Comparison of ENCODE assay signal across 23 cellular contexts in genomic region chr21:43329361-43330269, GRCh38.
DNase-seq lines count a peak whose midpoint lies in the region; FAIRE-seq and TF ChIP-seq lines count a peak whose summit lies in the region.
"Had no signal": no experiment of that assay in that cellular context is flagged by ENCODE, and none has a peak within 500 bp of the region (broad histone marks: within the 10 kb centered on the region; RNA-seq: fewer than 3 reads in every experiment).

No MANE protein-coding gene starts in this region.

- H3K27ac ChIP-seq in kidney (ENCODE audit: low read depth in 2 of 2, low read length in 2 of 2) = no peak overlapping the region
- H3K27ac ChIP-seq in neuronal stem cell (replicated peaks; ENCODE audit: low read length) = no peak overlapping the region
- no peak overlapping the region for H3K27ac ChIP-seq in hepatocyte
- H3K27ac ChIP-seq: GM23248, HL-60, KMS-11 had no signal

- TF ChIP-seq CTCF in Caco-2 (IDR thresholded peaks at IDR 0.05; ENCODE audit: insufficient read depth in 1 of 2, low read depth in 1 of 2, low read length in 1 of 2, severe bottlenecking in 1 of 2, unreplicated experiment in 1 of 2) (no peak), kidney (IDR thresholded peaks at IDR 0.05; ENCODE audit: borderline replicate concordance, extremely low read depth, insufficient read depth) (no peak), hepatocyte (IDR thresholded peaks at IDR 0.05; ENCODE audit: poor library complexity) (no peak)

- no peak overlapping the region for H3K4me3 Mint-ChIP-seq in Caco-2 (ENCODE audit: unreplicated experiment)
- H3K4me3 Mint-ChIP-seq: CD8-positive, alpha-beta T cell had no signal

- no peak overlapping the region for H2BK12ac ChIP-seq in neuronal stem cell (ENCODE audit: low read length)

- peaks cover 25% of the 10 kb centered on the region for H3K4me1 Mint-ChIP-seq in Caco-2 (ENCODE audit: low read depth, unreplicated experiment)

- intact Hi-C loops in Caco-2 (cut with micrococcal nuclease; ENCODE audit: unreplicated experiment) = no loop called here
- intact Hi-C loops in kidney (cut with DNase I) = no loop called here

- CTCF ChIA-PET in Caco-2 (lab: Charles Lee) = no interaction called here

- H3K9me3 Mint-ChIP-seq in Caco-2 (ENCODE audit: unreplicated experiment) = no peaks in the 10 kb centered on the region
- H3K9me3 Mint-ChIP-seq: CD8-positive, alpha-beta T cell had no signal

- WGBS in neuronal stem cell (ENCODE audit: extremely low coverage in 2 of 2, insufficient read length in 2 of 2, insufficient replicate concordance in 1 of 2), 2 donors = no CpG with 5 or more reads among the region's 30 CpGs
- WGBS in hepatocyte (ENCODE audit: low lambda C conversion rate, missing lambda C conversion rate) = 65% methylated on average over 28 of the region's 30 CpGs

- no TSS peak for BruUV-seq in Caco-2 (replicated peaks; lab: Mats Ljungman, UMichigan)

- H3K79me1 ChIP-seq in neuronal stem cell (ENCODE audit: low read depth, low read length) = no peaks in the 10 kb centered on the region

- no peak overlapping the region for H3K14ac ChIP-seq in neuronal stem cell (ENCODE audit: low read length)

- H3K36me3 ChIP-seq in Caco-2 (ENCODE audit: control insufficient read depth, insufficient read depth, low read length) (no peaks in the 10 kb centered on the region), kidney (ENCODE audit: control insufficient read depth in 1 of 2, insufficient read depth in 2 of 2, low read length in 2 of 2) (no peaks in the 10 kb centered on the region), neuronal stem cell (replicated peaks in 1 of 2; ENCODE audit: control insufficient read depth in 2 of 2, insufficient read depth in 2 of 2, low read length in 2 of 2) (no peaks in the 10 kb centered on the region), hepatocyte (replicated peaks; ENCODE audit: insufficient read depth, low read depth) (no peaks in the 10 kb centered on the region)
- H3K36me3 ChIP-seq: HAP-1 had no signal

- H3K4ac ChIP-seq in neuronal stem cell (ENCODE audit: low read length) = no peak overlapping the region

- H3K4me2 ChIP-seq in neuronal stem cell (ENCODE audit: insufficient read depth, low read length, poor library complexity, severe bottlenecking) (no peak overlapping the region), hepatocyte (no peak overlapping the region)
- H3K4me2 ChIP-seq: KMS-11 had no signal

- peak overlapping the region; percentile 59 for H3K18ac ChIP-seq in neuronal stem cell (ENCODE audit: low read length)

- peak overlapping the region; percentile 77 for H2BK120ac ChIP-seq in neuronal stem cell (ENCODE audit: low read depth, low read length)

- peak overlapping the region; percentile 99 for H3K27ac Mint-ChIP-seq in Caco-2 (ENCODE audit: unreplicated experiment)
- H3K27ac Mint-ChIP-seq: CD8-positive, alpha-beta T cell had no signal

- H2AK5ac ChIP-seq in neuronal stem cell (ENCODE audit: low read depth, low read length) = peak overlapping the region; percentile 78

- H2BK5ac ChIP-seq in neuronal stem cell (ENCODE audit: low read length) = no peak overlapping the region

- H4K91ac ChIP-seq in neuronal stem cell (ENCODE audit: low read depth, low read length, poor library complexity) = no peak overlapping the region

- H3K4me3 ChIP-seq in Caco-2 (ENCODE audit: low read depth, low read length) (no peak overlapping the region), kidney (ENCODE audit: low read length in 2 of 2) (no peak overlapping the region), neuronal stem cell (ENCODE audit: low read length in 2 of 2) (no peak overlapping the region), hepatocyte (no peak overlapping the region)
- H3K4me3 ChIP-seq: GM23248, HAP-1 had no signal

- H3K23ac ChIP-seq in neuronal stem cell (ENCODE audit: low read depth, low read length, poor library complexity) = no peak overlapping the region

- H3K27me3 ChIP-seq in Caco-2 (replicated peaks; ENCODE audit: control insufficient read depth, insufficient read depth, low read length) (no peaks in the 10 kb centered on the region), neuronal stem cell (ENCODE audit: control insufficient read depth in 3 of 3, insufficient read depth in 3 of 3, low read depth in 1 of 3, low read length in 3 of 3) (no peaks in the 10 kb centered on the region), hepatocyte (no peaks in the 10 kb centered on the region)

- no peaks in the 10 kb centered on the region for H4K20me1 ChIP-seq in hepatocyte (ENCODE audit: insufficient read depth, poor library complexity, severe bottlenecking)

- H2AFZ ChIP-seq in neuronal stem cell (ENCODE audit: low read length) (no peak overlapping the region), hepatocyte (no peak overlapping the region)
- H2AFZ ChIP-seq: GM23248 had no signal

- no peaks in the 10 kb centered on the region for H3K79me2 ChIP-seq in hepatocyte

- peak overlapping the region; percentile 93 for H2BK15ac ChIP-seq in neuronal stem cell (ENCODE audit: low read length)

- no peaks in the 10 kb centered on the region for H3K9me2 ChIP-seq in hepatocyte (replicated peaks; ENCODE audit: insufficient read depth)

- H3K36me3 Mint-ChIP-seq in Caco-2 (ENCODE audit: insufficient read depth, unreplicated experiment) = peaks cover 23% of the 10 kb centered on the region
- H3K36me3 Mint-ChIP-seq: CD8-positive, alpha-beta T cell had no signal

- H3K9ac ChIP-seq in kidney (ENCODE audit: low read length in 2 of 2) (no peak overlapping the region), neuronal stem cell (ENCODE audit: low read depth, low read length, poor library complexity) (no peak overlapping the region)
- H3K9ac ChIP-seq: GM23248, KMS-11 had no signal

- H3K9me3 ChIP-seq in Caco-2 (no peaks in the 10 kb centered on the region), kidney (ENCODE audit: control insufficient read depth in 1 of 2, low read length in 2 of 2) (no peaks in the 10 kb centered on the region), neuronal stem cell (replicated peaks in 1 of 2; ENCODE audit: control insufficient read depth in 2 of 2, insufficient read depth in 1 of 2, low read depth in 1 of 2, low read length in 2 of 2) (no peaks in the 10 kb centered on the region), hepatocyte (ENCODE audit: low read depth) (no peaks in the 10 kb centered on the region)
- H3K9me3 ChIP-seq: HAP-1 had no signal

- H3K4me1 ChIP-seq in Caco-2 (peaks cover 23% of the 10 kb centered on the region), kidney (ENCODE audit: control insufficient read depth in 1 of 2, insufficient read depth in 1 of 2, low read depth in 1 of 2, low read length in 2 of 2) (peaks cover 17 to 18% of the 10 kb centered on the region in 2 donors), neuronal stem cell (ENCODE audit: control insufficient read depth in 2 of 2, insufficient read depth in 1 of 2, low read depth in 1 of 2, low read length in 2 of 2) (peaks cover 25 to 45% of the 10 kb centered on the region in 2 donors), hepatocyte (ENCODE audit: insufficient read depth) (peaks cover 39% of the 10 kb centered on the region)

- H4K8ac ChIP-seq in neuronal stem cell (ENCODE audit: low read depth, low read length) = no peak overlapping the region

- H3K27me3 Mint-ChIP-seq in Caco-2 (ENCODE audit: insufficient read depth, unreplicated experiment) = no peaks in the 10 kb centered on the region

- no peak for FAIRE-seq in kidney (lab: Jason Lieb, UNC)
- FAIRE-seq: G401.6, GM12892, RCC 7860 had no signal

- POLR2A ChIA-PET in Caco-2 (lab: Charles Lee) = no interaction called here

- DNase-seq in NCI-H748 (lab: John Stamatoyannopoulos, UW; ENCODE audit: unreplicated experiment) = peak; percentile 18
- no peak for DNase-seq in NCI-H748 treated with DMSO at 0.1 percent for 48 hours (lab: John Stamatoyannopoulos, UW)
- no peak for DNase-seq in Caco-2
- peak; percentile 57 for DNase-seq in kidney
- DNase-seq in neuronal stem cell (ENCODE audit: low spot score) = no peak
- DNase-seq in NCI-H526 treated with DMSO at 0.1 percent for 48 hours (lab: John Stamatoyannopoulos, UW) = no peak
- DNase-seq in activated CD8-positive, alpha-beta memory T cell treated with anti-CD3 and anti-CD28 coated beads, Interleukin-2, amount 50 U/mL, for 4 hours = no peak
- no peak for DNase-seq in hepatocyte (ENCODE audit: low spot score)
- DNase-seq: 8988T; AML-193; C1 segment of cervical spinal cord; CD8-positive, alpha-beta T cell; GM23248; NCI-H1694; NCI-H2081; OCI-M1; Right ventricle myocardium superior had no signal

Comparison
In these comparisons a context has a peak if more than half of its experiments do, and no peak if none do; other contexts are left out.
1. DNase-seq: peak in NCI-H748 (single experiment) and kidney (single experiment); none in NCI-H748 treated with DMSO at 0.1 percent for 48 hours (single experiment), Caco-2 (0 of 2), neuronal stem cell (single experiment), NCI-H526 treated with DMSO at 0.1 percent for 48 hours (single experiment), activated CD8-positive, alpha-beta memory T cell treated with anti-CD3 and anti-CD28 coated beads, Interleukin-2, amount 50 U/mL, for 4 hours (single experiment) and hepatocyte (single experiment).